ENCODE assay signal across 11 cellular contexts in genomic region chr13:59360108-59360507, GRCh38.
DNase-seq lines count a peak whose midpoint lies in the region; ATAC-seq, FAIRE-seq and TF ChIP-seq lines count a peak whose summit lies in the region.
"Had no signal": no experiment of that assay in that cellular context is flagged by ENCODE, and none has a peak within 500 bp of the region (broad histone marks: within the 10 kb centered on the region; RNA-seq: fewer than 3 reads in every experiment).

No MANE protein-coding gene starts in this region.

- H3K36me3 ChIP-seq in right atrium auricular region (no peaks in the 10 kb centered on the region), skeletal muscle tissue (ENCODE audit: control insufficient read depth in 3 of 3, insufficient read depth in 3 of 3, low read length in 3 of 3) (no peaks in the 10 kb centered on the region)

- FAIRE-seq in frontal cortex (lab: Jason Lieb, UNC): no peak
- FAIRE-seq: HTR-8/SVneo had no signal

- DNase-seq in Right ventricle myocardium superior: peak; percentile 43
- DNase-seq in right atrium auricular region (ENCODE audit: low spot score): no peak
- DNase-seq in frontal cortex (ENCODE audit: low spot score in 2 of 2): no peak
- DNase-seq in LoVo (ENCODE audit: low spot score): no peak
- DNase-seq in CD14-positive monocyte (ENCODE audit: low spot score): no peak
- DNase-seq: foreskin keratinocyte had no signal

- peaks cover 3% of the 10 kb centered on the region for H3K27me3 Mint-ChIP-seq in activated T-helper 17 cell treated with anti-CD3 and anti-CD28 coated beads, Interleukin-2, amount 50 U/mL, for 72 hours
- H3K27me3 Mint-ChIP-seq in CD14-positive monocyte (ENCODE audit: low read depth in 3 of 3): peaks cover 0 to 5% (median 0%) of the 10 kb centered on the region in 3 donors

- intact Hi-C loops in Right ventricle myocardium superior (cut with DNase I): no loop called here
- intact Hi-C loops in CD14-positive monocyte (cut with micrococcal nuclease): no loop called here

- H3K27ac Mint-ChIP-seq in activated T-helper 17 cell treated with anti-CD3 and anti-CD28 coated beads, Interleukin-2, amount 50 U/mL, for 72 hours: no peak overlapping the region
- no peak overlapping the region for H3K27ac Mint-ChIP-seq in CD14-positive monocyte
- H3K27ac Mint-ChIP-seq: naive thymus-derived CD8-positive, alpha-beta T cell had no signal

- H3K36me3 Mint-ChIP-seq in activated T-helper 17 cell treated with anti-CD3 and anti-CD28 coated beads, Interleukin-2, amount 50 U/mL, for 72 hours (ENCODE audit: low read depth): no peaks in the 10 kb centered on the region
- H3K36me3 Mint-ChIP-seq in CD14-positive monocyte: no peaks in the 10 kb centered on the region
- H3K36me3 Mint-ChIP-seq: naive thymus-derived CD8-positive, alpha-beta T cell had no signal

- H3K9me3 ChIP-seq in right atrium auricular region: no peaks in the 10 kb centered on the region
- H3K9me3 ChIP-seq in skeletal muscle tissue (ENCODE audit: control insufficient read depth in 3 of 3, low read length in 3 of 3): no peaks in the 10 kb centered on the region

- H3K9ac ChIP-seq in skeletal muscle tissue (ENCODE audit: low read depth in 1 of 3, low read length in 3 of 3): no peak overlapping the region

- no peaks in the 10 kb centered on the region for H3K27me3 ChIP-seq in right atrium auricular region
- no peaks in the 10 kb centered on the region for H3K27me3 ChIP-seq in skeletal muscle tissue (ENCODE audit: control insufficient read depth in 3 of 3, insufficient read depth in 3 of 3, low read length in 3 of 3)
- H3K27me3 ChIP-seq: foreskin keratinocyte had no signal

- H3K27ac ChIP-seq in right atrium auricular region: peak overlapping the region in 1 of 2 donors; percentile 26
- peak overlapping the region; percentile 18 for H3K27ac ChIP-seq in skeletal muscle tissue (ENCODE audit: low read depth, low read length)
- H3K27ac ChIP-seq: foreskin keratinocyte had no signal

- H3K4me1 ChIP-seq in right atrium auricular region: peaks cover 0 to 7% of the 10 kb centered on the region in 2 donors
- peaks cover 0 to 4% (median 3%) of the 10 kb centered on the region in 3 donors for H3K4me1 ChIP-seq in skeletal muscle tissue (ENCODE audit: control insufficient read depth in 3 of 3, insufficient read depth in 3 of 3, low read length in 3 of 3)
- H3K4me1 ChIP-seq: foreskin keratinocyte had no signal

- H3K4me1 Mint-ChIP-seq in activated T-helper 17 cell treated with anti-CD3 and anti-CD28 coated beads, Interleukin-2, amount 50 U/mL, for 72 hours: no peaks in the 10 kb centered on the region
- peaks cover 8% of the 10 kb centered on the region for H3K4me1 Mint-ChIP-seq in CD14-positive monocyte

- TF ChIP-seq CTCF in right atrium auricular region (IDR thresholded peaks at IDR 0.05) (no peak), CD14-positive monocyte (IDR thresholded peaks at IDR 0.05) (no peak)

- ATAC-seq in Right ventricle myocardium superior (ENCODE audit: poor library complexity) (peak; percentile 42), HG03025 (IDR thresholded peaks at IDR 0.05; ENCODE audit: low FRiP score, unreplicated experiment) (peak; percentile 47)
- peak; percentile 44 for ATAC-seq in activated T-helper 17 cell treated with anti-CD3 and anti-CD28 coated beads, Interleukin-2, amount 50 U/mL, for 72 hours (replicated peaks)
- ATAC-seq: foreskin keratinocyte; naive thymus-derived CD8-positive, alpha-beta T cell had no signal

- H3K4me3 ChIP-seq in right atrium auricular region (no peak overlapping the region), skeletal muscle tissue (ENCODE audit: low read length in 3 of 3) (no peak overlapping the region)

- H3K4me3 Mint-ChIP-seq in activated T-helper 17 cell treated with anti-CD3 and anti-CD28 coated beads, Interleukin-2, amount 50 U/mL, for 72 hours: no peak overlapping the region
- H3K4me3 Mint-ChIP-seq in CD14-positive monocyte: no peak overlapping the region
- H3K4me3 Mint-ChIP-seq: naive thymus-derived CD8-positive, alpha-beta T cell had no signal

- no peaks in the 10 kb centered on the region for H3K9me3 Mint-ChIP-seq in activated T-helper 17 cell treated with anti-CD3 and anti-CD28 coated beads, Interleukin-2, amount 50 U/mL, for 72 hours
- peaks cover 0 to 18% (median 0%) of the 10 kb centered on the region in 7 donors for H3K9me3 Mint-ChIP-seq in CD14-positive monocyte
- H3K9me3 Mint-ChIP-seq: naive thymus-derived CD8-positive, alpha-beta T cell had no signal
